In the genomic region with DNA sequence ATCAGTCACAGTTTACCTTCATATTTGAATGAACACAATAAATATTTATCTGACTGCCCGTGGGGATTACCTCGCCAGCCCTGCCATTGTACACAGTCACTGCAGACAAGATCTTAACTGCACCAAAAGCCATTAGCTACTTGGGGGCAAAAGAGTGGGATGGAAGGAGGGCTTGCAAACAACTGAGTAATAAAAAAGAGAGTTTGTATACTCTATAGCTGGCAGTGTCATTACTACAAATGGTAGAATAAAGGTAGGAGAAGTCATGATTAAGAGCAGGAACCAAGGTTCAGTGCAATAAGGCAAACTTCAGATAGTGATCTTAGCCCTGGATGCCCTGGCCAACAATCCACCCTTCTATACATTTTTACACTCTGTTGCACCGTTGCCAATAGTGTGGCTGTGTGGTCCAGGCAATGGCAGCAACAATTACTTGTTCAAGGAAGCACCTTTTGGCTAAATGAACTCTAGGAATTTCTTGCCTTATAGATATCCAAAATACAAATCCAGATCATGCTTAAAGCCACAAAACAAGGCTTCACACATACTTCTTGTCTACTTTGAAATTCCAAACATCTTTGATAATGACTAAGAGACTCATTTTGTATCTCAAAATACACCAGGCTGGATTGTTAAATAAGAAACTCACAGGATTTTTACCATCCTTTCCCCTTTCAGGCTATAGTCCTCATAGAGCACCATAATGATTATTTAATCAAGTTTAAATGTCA, we compare ENCODE assay signal across 14 cellular contexts.
"Had no signal": no experiment of that assay in that cellular context is flagged by ENCODE, and none has a peak within 500 bp of the region (broad histone marks: within the 10 kb centered on the region; RNA-seq: fewer than 3 reads in every experiment).

No MANE protein-coding gene starts in this region.

- H3K27ac ChIP-seq: left ventricle myocardium inferior, parathyroid adenoma, sigmoid colon, tibial artery, uterus had no signal

- ATAC-seq: activated CD8-positive, alpha-beta T cell treated with anti-CD3 and anti-CD28 coated beads for 36 hours; naive thymus-derived CD8-positive, alpha-beta T cell; stimulated activated effector memory CD8-positive, alpha-beta T cell treated with anti-CD3 and anti-CD28 coated beads, Interleukin-12 subunit alpha, Interleukin-12 subunit beta, amount 100 ng/mL, for 72 hours had no signal

- H3K4me1 ChIP-seq: left ventricle myocardium inferior, parathyroid adenoma, sigmoid colon, tibial artery, uterus had no signal

- H3K27me3 ChIP-seq: sigmoid colon, tibial artery, uterus had no signal

- H3K9me3 ChIP-seq: uterus had no signal

- H3K4me3 ChIP-seq: left ventricle myocardium inferior, sigmoid colon, tibial artery, uterus had no signal

- H3K36me3 ChIP-seq: left ventricle myocardium inferior, sigmoid colon, tibial artery, uterus had no signal

- DNase-seq: activated B cell treated with CpG ODN at 0.5 μM for 24 hours; activated CD4-positive, alpha-beta T cell treated with anti-CD3 and anti-CD28 coated beads for 48 hours; activated CD8-positive, alpha-beta T cell treated with anti-CD3 and anti-CD28 coated beads for 36 hours; activated effector memory CD4-positive, alpha-beta T cell treated with anti-CD3 and anti-CD28 coated beads, Interleukin-2, amount 50 U/mL, for 16 hours; activated T-cell treated with anti-CD3 and anti-CD28 coated beads, Interleukin-2, amount 50 U/mL, for 48 hours; amniotic stem cell; hippocampal formation; left ventricle myocardium inferior; naive thymus-derived CD8-positive, alpha-beta T cell; sigmoid colon; tibial artery; uterus had no signal
